ENCODE assay signal across 39 cellular contexts in the genomic region with DNA sequence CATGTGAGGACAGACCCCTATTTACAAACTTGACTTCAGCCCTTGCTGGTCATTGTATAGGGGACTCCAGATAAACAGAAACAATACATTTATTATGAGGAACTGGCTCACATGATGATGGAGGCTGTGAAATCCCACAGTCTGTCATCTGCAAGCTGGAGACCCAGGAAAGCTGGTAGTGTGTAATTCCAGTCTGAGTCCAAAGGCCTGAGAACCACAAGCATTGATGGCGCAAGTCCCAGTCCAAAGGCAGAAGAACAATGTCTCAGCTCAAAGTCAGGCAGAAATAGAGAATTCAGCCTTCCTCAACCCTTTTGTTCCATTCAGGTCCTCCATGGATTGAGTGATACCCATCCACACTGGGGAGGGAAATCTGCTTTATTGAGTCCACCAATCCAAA. TPM values are rescaled to one million over a fixed set of nuclear protein-coding genes. Genes with fewer than 3 reads are reported as not detected.
"Had no signal": no experiment of that assay in that cellular context is flagged by ENCODE, and none has a peak within 500 bp of the region (broad histone marks: within the 10 kb centered on the region; RNA-seq: fewer than 3 reads in every experiment).

No MANE protein-coding gene starts in this region.

- H3K27ac Mint-ChIP-seq: activated CD4-positive, alpha-beta memory T cell treated with anti-CD3 and anti-CD28 coated beads for 36 hours; activated CD4-positive, alpha-beta T cell treated with anti-CD3 and anti-CD28 coated beads for 36 hours; activated CD4-positive, alpha-beta T cell treated with anti-CD3 and anti-CD28 coated beads, Interleukin-2, amount 10 ng/mL, durations not matched to agents 24 days and 14 days; activated CD8-positive, alpha-beta memory T cell treated with anti-CD3 and anti-CD28 coated beads, Interleukin-2, amount 10 ng/mL, durations not matched to agents 7 days and 5 days; activated CD8-positive, alpha-beta T cell treated with anti-CD3 and anti-CD28 coated beads, Interleukin-2, amount 10 ng/mL, durations not matched to agents 7 days and 5 days; activated naive CD4-positive, alpha-beta T cell treated with anti-CD3 and anti-CD28 coated beads for 36 hours; activated naive CD4-positive, alpha-beta T cell treated with anti-CD3 and anti-CD28 coated beads, Interleukin-2, amount 50 U/mL, for 24 hours; activated naive CD8-positive, alpha-beta T cell treated with anti-CD3 and anti-CD28 coated beads for 36 hours; activated naive CD8-positive, alpha-beta T cell treated with anti-CD3 and anti-CD28 coated beads, Interleukin-2, amount 50 U/mL, for 24 hours; activated T-helper 1 cell treated with anti-CD3 and anti-CD28 coated beads, Interleukin-12 subunit alpha, Interleukin-12 subunit beta, Interleukin-2, Interleukin-4 antibody, amounts not matched to agents 30 ng/mL and 10 ng/mL and 1 ng/mL, durations not matched to agents 14 hours and 24 hours and 36 hours; activated T-helper 2 cell treated with anti-CD3 and anti-CD28 coated beads, Interferon-gamma antibody, Interleukin-2, Interleukin-4, amounts not matched to agents 10 μg/mL and 5 μg/mL and 100 μg/mL, durations not matched to agents 14 hours and 24 hours and 36 hours; T-helper 17 cell; T-helper 2 cell treated with Interferon-gamma antibody and Interleukin-4, amounts not matched to agents 5 μg/mL and 100 μg/mL, for 36 hours had no signal

- H3K9me3 Mint-ChIP-seq: activated CD4-positive, alpha-beta T cell treated with anti-CD3 and anti-CD28 coated beads, Interleukin-2, amount 10 ng/mL, durations not matched to agents 24 days and 14 days; activated naive CD8-positive, alpha-beta T cell treated with anti-CD3 and anti-CD28 coated beads, Interleukin-2, amount 50 U/mL, for 24 hours; T-helper 2 cell treated with Interferon-gamma antibody and Interleukin-4, amounts not matched to agents 5 μg/mL and 100 μg/mL, for 36 hours had no signal

- H3K4me3 Mint-ChIP-seq: activated CD4-positive, alpha-beta memory T cell treated with anti-CD3 and anti-CD28 coated beads for 36 hours; activated CD4-positive, alpha-beta T cell treated with anti-CD3 and anti-CD28 coated beads for 36 hours; activated CD4-positive, alpha-beta T cell treated with anti-CD3 and anti-CD28 coated beads, Interleukin-2, amount 10 ng/mL, durations not matched to agents 24 days and 14 days; activated CD8-positive, alpha-beta memory T cell treated with anti-CD3 and anti-CD28 coated beads, Interleukin-2, amount 10 ng/mL, durations not matched to agents 7 days and 5 days; activated CD8-positive, alpha-beta T cell treated with anti-CD3 and anti-CD28 coated beads, Interleukin-2, amount 10 ng/mL, durations not matched to agents 7 days and 5 days; activated naive CD4-positive, alpha-beta T cell treated with anti-CD3 and anti-CD28 coated beads for 36 hours; activated naive CD4-positive, alpha-beta T cell treated with anti-CD3 and anti-CD28 coated beads, Interleukin-2, amount 50 U/mL, for 24 hours; activated naive CD8-positive, alpha-beta T cell treated with anti-CD3 and anti-CD28 coated beads for 36 hours; activated naive CD8-positive, alpha-beta T cell treated with anti-CD3 and anti-CD28 coated beads, Interleukin-2, amount 50 U/mL, for 24 hours; activated T-helper 1 cell treated with anti-CD3 and anti-CD28 coated beads, Interleukin-12 subunit alpha, Interleukin-12 subunit beta, Interleukin-2, Interleukin-4 antibody, amounts not matched to agents 30 ng/mL and 10 ng/mL and 1 ng/mL, durations not matched to agents 14 hours and 24 hours and 36 hours; central memory CD8-positive, alpha-beta T cell; effector memory CD8-positive, alpha-beta T cell; T-helper 17 cell; T-helper 2 cell treated with Interferon-gamma antibody and Interleukin-4, amounts not matched to agents 5 μg/mL and 100 μg/mL, for 36 hours had no signal

- H3K9me3 ChIP-seq: adrenal gland, ascending aorta, esophagus muscularis mucosa had no signal

- H3K4me1 ChIP-seq: adrenal gland, ascending aorta, gastroesophageal sphincter had no signal

- H3K27me3 Mint-ChIP-seq: activated CD4-positive, alpha-beta memory T cell treated with anti-CD3 and anti-CD28 coated beads for 36 hours; activated CD4-positive, alpha-beta T cell treated with anti-CD3 and anti-CD28 coated beads for 36 hours; activated naive CD4-positive, alpha-beta T cell treated with anti-CD3 and anti-CD28 coated beads, Interleukin-2, amount 50 U/mL, for 24 hours; activated naive CD8-positive, alpha-beta T cell treated with anti-CD3 and anti-CD28 coated beads, Interleukin-2, amount 50 U/mL, for 24 hours; central memory CD8-positive, alpha-beta T cell; effector memory CD8-positive, alpha-beta T cell had no signal

- H3K27ac ChIP-seq: adrenal gland, ascending aorta, brain microvascular endothelial cell, esophagus muscularis mucosa, gastroesophageal sphincter had no signal

- DNase-seq: activated CD4-positive, alpha-beta memory T cell treated with anti-CD3 and anti-CD28 coated beads for 36 hours; activated CD4-positive, alpha-beta T cell treated with anti-CD3 and anti-CD28 coated beads for 36 hours; activated CD4-positive, alpha-beta T cell treated with anti-CD3 and anti-CD28 coated beads, Interleukin-2, amount 10 ng/mL, durations not matched to agents 24 days and 14 days; activated CD4-positive, CD25-positive, alpha-beta regulatory T cell; activated CD4-positive, CD25-positive, alpha-beta regulatory T cell treated with anti-CD3 and anti-CD28 coated beads, Interleukin-2, amount 50 U/mL, for 72 hours; activated CD8-positive, alpha-beta memory T cell treated with anti-CD3 and anti-CD28 coated beads, Interleukin-2, amount 10 ng/mL, durations not matched to agents 7 days and 5 days; activated CD8-positive, alpha-beta memory T cell treated with anti-CD3 and anti-CD28 coated beads, Interleukin-2, amount 50 U/mL, for 4 hours; activated CD8-positive, alpha-beta T cell treated with anti-CD3 and anti-CD28 coated beads, Interleukin-2, amount 10 ng/mL, durations not matched to agents 7 days and 5 days; activated effector memory CD4-positive, alpha-beta T cell treated with anti-CD3 and anti-CD28 coated beads, Interleukin-2, amount 50 U/mL, for 16 hours; activated naive CD4-positive, alpha-beta T cell treated with anti-CD3 and anti-CD28 coated beads for 36 hours; activated naive CD8-positive, alpha-beta T cell treated with anti-CD3 and anti-CD28 coated beads for 36 hours; activated naive CD8-positive, alpha-beta T cell treated with anti-CD3 and anti-CD28 coated beads, Interleukin-2, amount 50 U/mL, for 24 hours; activated T-cell treated with anti-CD3 and anti-CD28 coated beads, Interleukin-2, amount 50 U/mL, for 1 hour; activated T-cell treated with anti-CD3 and anti-CD28 coated beads, Interleukin-2, amount 50 U/mL, for 48 hours; adrenal gland; brain microvascular endothelial cell; cortex of kidney; dermis blood vessel endothelial cell; effector CD4-positive, alpha-beta T cell; effector memory CD8-positive, alpha-beta T cell; erythroblast; foreskin melanocyte; T-helper 1 cell; T-helper 17 cell; T1000 had no signal

- H3K4me3 ChIP-seq: adrenal gland, ascending aorta, esophagus muscularis mucosa, gastroesophageal sphincter had no signal

- H3K36me3 ChIP-seq: adrenal gland, ascending aorta, brain microvascular endothelial cell, esophagus muscularis mucosa, gastroesophageal sphincter had no signal

- H3K27me3 ChIP-seq: adrenal gland, ascending aorta, brain microvascular endothelial cell had no signal

- ATAC-seq: activated CD4-positive, alpha-beta T cell treated with anti-CD3 and anti-CD28 coated beads for 36 hours; activated CD8-positive, alpha-beta memory T cell treated with anti-CD3 and anti-CD28 coated beads, Interleukin-2, amount 10 ng/mL, durations not matched to agents 7 days and 5 days; activated CD8-positive, alpha-beta T cell treated with anti-CD3 and anti-CD28 coated beads, Interleukin-2, amount 10 ng/mL, durations not matched to agents 7 days and 5 days; activated naive CD8-positive, alpha-beta T cell treated with anti-CD3 and anti-CD28 coated beads, Interleukin-2, amount 50 U/mL, for 24 hours; effector memory CD8-positive, alpha-beta T cell; gastroesophageal sphincter; T-helper 17 cell had no signal

RNA-seq across cellular contexts. Expression of a gene that starts 28.1 kb away (rescaled TPM):
- total RNA-seq: activated CD4-positive, alpha-beta memory T cell treated with anti-CD3 and anti-CD28 coated beads for 36 hours; activated CD4-positive, alpha-beta T cell treated with anti-CD3 and anti-CD28 coated beads for 36 hours; activated CD4-positive, alpha-beta T cell treated with anti-CD3 and anti-CD28 coated beads, Interleukin-2, amount 10 ng/mL, durations not matched to agents 24 days and 14 days; activated CD8-positive, alpha-beta memory T cell treated with anti-CD3 and anti-CD28 coated beads for 36 hours; activated CD8-positive, alpha-beta memory T cell treated with anti-CD3 and anti-CD28 coated beads, Interleukin-2, amount 10 ng/mL, durations not matched to agents 7 days and 5 days; activated CD8-positive, alpha-beta T cell treated with anti-CD3 and anti-CD28 coated beads, Interleukin-2, amount 10 ng/mL, durations not matched to agents 7 days and 5 days; activated naive CD4-positive, alpha-beta T cell treated with anti-CD3 and anti-CD28 coated beads for 36 hours; activated naive CD8-positive, alpha-beta T cell treated with anti-CD3 and anti-CD28 coated beads for 36 hours; activated T-helper 1 cell treated with anti-CD3 and anti-CD28 coated beads, Interleukin-12 subunit alpha, Interleukin-12 subunit beta, Interleukin-2, Interleukin-4 antibody, amounts not matched to agents 30 ng/mL and 10 ng/mL and 1 ng/mL, durations not matched to agents 14 hours and 24 hours and 36 hours; activated T-helper 2 cell treated with anti-CD3 and anti-CD28 coated beads, Interferon-gamma antibody, Interleukin-2, Interleukin-4, amounts not matched to agents 10 μg/mL and 5 μg/mL and 100 μg/mL, durations not matched to agents 14 hours and 24 hours and 36 hours; adrenal gland; ascending aorta; bronchial epithelial cell; cardiac septum; cerebellum; dermis blood vessel endothelial cell; esophagus muscularis mucosa; fibroblast of villous mesenchyme; gastroesophageal sphincter; glomerular endothelial cell; T-helper 17 cell had no signal
- polyA plus RNA-seq: adrenal gland had no signal
